In genomic region chr7:139681812-139682135, GRCh38 we compare ENCODE assay signal across 11 cellular contexts.
DNase-seq lines count a peak whose midpoint lies in the region; ATAC-seq and TF ChIP-seq lines count a peak whose summit lies in the region.
"Had no signal": no experiment of that assay in that cellular context is flagged by ENCODE, and none has a peak within 500 bp of the region (broad histone marks: within the 10 kb centered on the region; RNA-seq: fewer than 3 reads in every experiment).

No MANE protein-coding gene starts in this region.

- H3K27me3 ChIP-seq in HCT116 (ENCODE audit: insufficient read depth, low read length), result no peaks in the 10 kb centered on the region

- peaks cover 0 to 13% of the 10 kb centered on the region in 2 experiments; a peak in 1 of 4 replicates for H3K36me3 ChIP-seq in HCT116 (ENCODE audit: control insufficient read depth in 1 of 2, insufficient read depth in 2 of 2, low read length in 2 of 2)

- H3K9me3 ChIP-seq in HCT116 (ENCODE audit: control insufficient read depth in 1 of 2, insufficient read depth in 1 of 2, low read depth in 1 of 2, low read length in 2 of 2), result peaks cover 0 to 6% of the 10 kb centered on the region in 2 experiments; a peak in 1 of 4 replicates

- TF ChIP-seq CTCF in C4-2B (conservative IDR thresholded peaks at IDR 0.05), result no peak
- TF ChIP-seq CTCF in HCT116 (IDR thresholded peaks at IDR 0.05 in 2 of 3, conservative IDR thresholded peaks at IDR 0.05 in 1 of 3; ENCODE audit: borderline replicate concordance in 1 of 3, insufficient read depth in 1 of 3, low read depth in 2 of 3, low read length in 2 of 3), result no peak
- no peak for TF ChIP-seq CTCF in chondrocyte (IDR thresholded peaks at IDR 0.05)
- TF ChIP-seq CTCF in nephron progenitor cell (IDR thresholded peaks at IDR 0.05), result no peak

- H3K36me3 Mint-ChIP-seq in chondrocyte (ENCODE audit: low read depth) (peaks cover 15% of the 10 kb centered on the region), nephron progenitor cell (ENCODE audit: low read depth) (peaks cover 73% of the 10 kb centered on the region)

- peak overlapping the region; percentile 86 for H3K27ac ChIP-seq in C4-2B
- peak overlapping the region; percentile 87 for H3K27ac ChIP-seq in HCT116 (ENCODE audit: low read depth, low read length)

- peak overlapping the region in 1 of 2 experiments; percentile 47; a peak in 3 of 4 replicates for H3K4me3 ChIP-seq in HCT116 (replicated peaks in 1 of 2; ENCODE audit: low read depth in 1 of 2, low read length in 2 of 2)

- peak overlapping the region; percentile 71 for H3K9ac ChIP-seq in HCT116 (ENCODE audit: low read length)

- CTCF ChIA-PET in HCT116 (lab: Charles Lee), result no interaction called here

- ATAC-seq in HCT116 (peak; percentile 30), HG02571 (IDR thresholded peaks at IDR 0.05; ENCODE audit: unreplicated experiment) (no peak), HG03457 (IDR thresholded peaks at IDR 0.05; ENCODE audit: unreplicated experiment) (no peak)

- H3K4me3 Mint-ChIP-seq in chondrocyte (ENCODE audit: unreplicated experiment) (no peak overlapping the region), nephron progenitor cell (no peak overlapping the region)

- in situ Hi-C loops in KBM-7 (cut with MboI; ENCODE audit: low pct_unique_long_range_greater_than_20kb, low sequenced_read_pairs), result no loop called here

- H3K4me1 Mint-ChIP-seq in chondrocyte (ENCODE audit: low read depth) (peaks cover 66% of the 10 kb centered on the region), nephron progenitor cell (peaks cover 43% of the 10 kb centered on the region)

- DNase-seq in HCT116 (ENCODE audit: low read depth, low spot score), result no peak
- DNase-seq in chondrocyte (ENCODE audit: low spot score), result no peak
- DNase-seq in nephron progenitor cell, result no peak
- no peak for DNase-seq in AG20443 (ENCODE audit: low spot score)
- DNase-seq in KBM-7, result no peak
- DNase-seq: activated CD4-positive, CD25-positive, alpha-beta regulatory T cell; NCI-H1048 had no signal

- intact Hi-C loops in HCT116 (cut with micrococcal nuclease), result loop anchor here (2.0 to 5.0 kb wide), 2 partner anchors 51 to 89 kb away; no protein-coding TSS in a partner anchor

- no peaks in the 10 kb centered on the region for H3K9me2 ChIP-seq in HCT116 (ENCODE audit: insufficient read depth)

- RAD21 ChIA-PET in HCT116 (lab: Charles Lee; ENCODE audit: low non-redundant PET in 1 of 2, low total read pairs in 2 of 2, uncharacterized antibody in 2 of 2, unreplicated experiment in 2 of 2), result interaction anchor here in 1 of 2 experiments (1.8 kb wide), 1 partner anchor 36 kb away, joined by 5 read pairs; no protein-coding TSS in a partner anchor

- POLR2A ChIA-PET in HCT116 (lab: Charles Lee), result interaction anchor here (0.8 kb wide), 1 partner anchor 9 kb away, joined by 4 read pairs; no protein-coding TSS in a partner anchor

- no peaks in the 10 kb centered on the region for H4K20me1 ChIP-seq in HCT116 (ENCODE audit: insufficient read depth)

- H3K27ac Mint-ChIP-seq in chondrocyte (ENCODE audit: unreplicated experiment) (peak overlapping the region; percentile 98), nephron progenitor cell (peak overlapping the region; percentile 55)

- H3K9me3 Mint-ChIP-seq in chondrocyte (ENCODE audit: low read depth) (peaks cover 9% of the 10 kb centered on the region), nephron progenitor cell (peaks cover 49% of the 10 kb centered on the region)

- no peak for TF ChIP-seq RAD21 in HCT116 (IDR thresholded peaks at IDR 0.05; ENCODE audit: low read depth)

- TF ChIP-seq POLR2A in HCT116 (IDR thresholded peaks at IDR 0.05; ENCODE audit: borderline replicate concordance, extremely low read depth, insufficient read depth, insufficient read length), result no peak

- H3K79me2 ChIP-seq in HCT116 (ENCODE audit: insufficient read depth, low read length), result peaks cover 22% of the 10 kb centered on the region; the same call in 1 of the 2 replicates

- no peak overlapping the region for H2AFZ ChIP-seq in HCT116 (ENCODE audit: low read depth, low read length, poor library complexity, severe bottlenecking)

- H3K27me3 Mint-ChIP-seq in chondrocyte (ENCODE audit: low read depth) (no peaks in the 10 kb centered on the region), nephron progenitor cell (ENCODE audit: low read depth, poor library complexity) (peaks cover 2% of the 10 kb centered on the region)
- H3K27me3 Mint-ChIP-seq: naive thymus-derived CD8-positive, alpha-beta T cell had no signal

- peak overlapping the region; percentile 86 for H3K4me2 ChIP-seq in HCT116 (ENCODE audit: low read length)

- BruUV-seq in HCT116 (replicated peaks; lab: Mats Ljungman, UMichigan), result no TSS peak

- H3K4me1 ChIP-seq in HCT116 (ENCODE audit: control insufficient read depth in 1 of 2, insufficient read depth in 2 of 2, low read length in 2 of 2), result peaks cover 45 to 60% of the 10 kb centered on the region in 2 experiments

TF ChIP-seq in HCT116, 20 proteins besides CTCF, POLR2A, EP300 and RAD21:
- no peak for TF ChIP-seq TCF7L2 (IDR thresholded peaks at IDR 0.05; ENCODE audit: borderline replicate concordance, extremely low read depth, insufficient read depth, insufficient read length)
- TF ChIP-seq, protein P1, sequence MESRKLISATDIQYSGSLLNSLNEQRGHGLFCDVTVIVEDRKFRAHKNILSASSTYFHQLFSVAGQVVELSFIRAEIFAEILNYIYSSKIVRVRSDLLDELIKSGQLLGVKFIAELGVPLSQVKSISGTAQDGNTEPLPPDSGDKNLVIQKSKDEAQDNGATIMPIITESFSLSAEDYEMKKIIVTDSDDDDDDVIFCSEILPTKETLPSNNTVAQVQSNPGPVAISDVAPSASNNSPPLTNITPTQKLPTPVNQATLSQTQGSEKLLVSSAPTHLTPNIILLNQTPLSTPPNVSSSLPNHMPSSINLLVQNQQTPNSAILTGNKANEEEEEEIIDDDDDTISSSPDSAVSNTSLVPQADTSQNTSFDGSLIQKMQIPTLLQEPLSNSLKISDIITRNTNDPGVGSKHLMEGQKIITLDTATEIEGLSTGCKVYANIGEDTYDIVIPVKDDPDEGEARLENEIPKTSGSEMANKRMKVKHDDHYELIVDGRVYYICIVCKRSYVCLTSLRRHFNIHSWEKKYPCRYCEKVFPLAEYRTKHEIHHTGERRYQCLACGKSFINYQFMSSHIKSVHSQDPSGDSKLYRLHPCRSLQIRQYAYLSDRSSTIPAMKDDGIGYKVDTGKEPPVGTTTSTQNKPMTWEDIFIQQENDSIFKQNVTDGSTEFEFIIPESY (IDR thresholded peaks at IDR 0.05; ENCODE audit: extremely low read depth, insufficient replicate concordance, low read length), result no peak
- no peak; the same call in 1 of the 2 replicates for TF ChIP-seq POLR2AphosphoS5 (IDR thresholded peaks at IDR 0.05; ENCODE audit: low read depth, low read length)
- TF ChIP-seq SIN3A (IDR thresholded peaks at IDR 0.05; ENCODE audit: low read depth), result no peak
- TF ChIP-seq EZH2phosphoT487 (IDR thresholded peaks at IDR 0.05; ENCODE audit: borderline replicate concordance), result no peak
- no peak for TF ChIP-seq SP1 (IDR thresholded peaks at IDR 0.05; ENCODE audit: low read depth)
- TF ChIP-seq EZH2 (IDR thresholded peaks at IDR 0.05), result no peak
- no peak for TF ChIP-seq CEBPB (IDR thresholded peaks at IDR 0.05; ENCODE audit: low read depth)
- no peak for TF ChIP-seq ELF1 (IDR thresholded peaks at IDR 0.05; ENCODE audit: borderline replicate concordance, low read depth)
- TF ChIP-seq MAX (IDR thresholded peaks at IDR 0.05), result no peak
- no peak for TF ChIP-seq SRF (IDR thresholded peaks at IDR 0.05; ENCODE audit: low read depth)
